ENCODE assay signal across 15 cellular contexts in the genomic region with DNA sequence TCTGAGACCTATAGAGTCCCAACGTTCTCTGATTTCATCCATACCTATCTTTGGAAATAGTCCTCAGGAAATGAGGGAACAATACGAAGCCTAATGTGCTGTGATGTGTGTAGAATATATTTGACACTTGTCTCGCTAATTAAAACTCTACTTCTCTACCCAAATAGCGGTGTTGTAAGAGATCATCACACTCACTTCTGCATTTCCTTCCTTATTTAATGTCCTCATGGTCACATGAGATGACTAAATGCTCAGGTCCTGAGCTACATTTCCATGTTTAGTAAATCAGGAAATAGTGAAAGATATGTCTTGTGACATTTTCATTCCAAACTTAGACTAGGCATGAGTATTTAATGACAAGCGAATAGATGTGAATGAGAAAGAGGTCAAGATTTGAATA.
DNase-seq lines count a peak whose midpoint lies in the region; ATAC-seq lines count a peak whose summit lies in the region.
"Had no signal": no experiment of that assay in that cellular context is flagged by ENCODE, and none has a peak within 500 bp of the region (broad histone marks: within the 10 kb centered on the region; RNA-seq: fewer than 3 reads in every experiment).

No MANE protein-coding gene starts in this region.

- no peak for DNase-seq in stimulated activated naive CD8-positive, alpha-beta T cell treated with anti-CD3 and anti-CD28 coated beads, Interleukin-15, Interleukin-2, amounts not matched to agents 100 U/mL and 50 U/mL, for 24 hours
- peak; percentile 43 for DNase-seq in OCI-M1 (lab: John Stamatoyannopoulos, UW)
- peak; percentile 41 for DNase-seq in kidney tubule cell (ENCODE audit: low spot score)
- DNase-seq in neuronal stem cell (ENCODE audit: low spot score): no peak
- no peak for DNase-seq in SHP77 treated with DMSO at 0.1 percent for 48 hours (lab: John Stamatoyannopoulos, UW)
- no peak for DNase-seq in T-helper 9 cell
- DNase-seq: NCI-H1417 treated with DMSO at 0.1 percent for 48 hours; NCI-H510A treated with DMSO at 0.1 percent for 48 hours; RPMI8226; stimulated activated CD4-positive, alpha-beta T cell treated with anti-CD3 and anti-CD28 coated beads, Interleukin-4, amount 100 ng/mL, for 4 hours; stomach had no signal

- H3K27ac ChIP-seq in neuronal stem cell (replicated peaks; ENCODE audit: low read length): no peak overlapping the region

- H4K8ac ChIP-seq in neuronal stem cell (ENCODE audit: low read depth, low read length): no peak overlapping the region

- peaks cover 67% of the 10 kb centered on the region for H3K4me1 Mint-ChIP-seq in stimulated activated naive CD8-positive, alpha-beta T cell treated with anti-CD3 and anti-CD28 coated beads, Interleukin-15, Interleukin-2, amounts not matched to agents 100 ng/mL and 50 ng/mL, for 24 hours (ENCODE audit: low read depth)

- H3K36me3 Mint-ChIP-seq in stimulated activated naive CD8-positive, alpha-beta T cell treated with anti-CD3 and anti-CD28 coated beads, Interleukin-15, Interleukin-2, amounts not matched to agents 100 ng/mL and 50 ng/mL, for 24 hours (ENCODE audit: low read depth): peaks cover 21% of the 10 kb centered on the region

- no peaks in the 10 kb centered on the region for H3K36me3 ChIP-seq in neuronal stem cell (replicated peaks in 1 of 2; ENCODE audit: control insufficient read depth in 2 of 2, insufficient read depth in 2 of 2, low read length in 2 of 2)
- H3K36me3 ChIP-seq: stomach had no signal

- H2BK120ac ChIP-seq in neuronal stem cell (ENCODE audit: low read depth, low read length): no peak overlapping the region

- no peaks in the 10 kb centered on the region for H3K27me3 ChIP-seq in neuronal stem cell (ENCODE audit: control insufficient read depth in 3 of 3, insufficient read depth in 3 of 3, low read depth in 1 of 3, low read length in 3 of 3)
- H3K27me3 ChIP-seq: stomach had no signal

- no peak overlapping the region for H2BK5ac ChIP-seq in neuronal stem cell (ENCODE audit: low read length)

- H2AK5ac ChIP-seq in neuronal stem cell (ENCODE audit: low read depth, low read length): no peak overlapping the region

- no peak for ATAC-seq in stimulated activated naive CD8-positive, alpha-beta T cell treated with anti-CD3 and anti-CD28 coated beads, Interleukin-15, Interleukin-2, amounts not matched to agents 100 U/mL and 50 U/mL, for 24 hours
- no peak for ATAC-seq in GM21515 (IDR thresholded peaks at IDR 0.05; ENCODE audit: unreplicated experiment)
- ATAC-seq: HCT116 had no signal

- peak overlapping the region; percentile 75 for H3K27ac Mint-ChIP-seq in stimulated activated naive CD8-positive, alpha-beta T cell treated with anti-CD3 and anti-CD28 coated beads, Interleukin-15, Interleukin-2, amounts not matched to agents 100 ng/mL and 50 ng/mL, for 24 hours
- H3K27ac Mint-ChIP-seq: dendritic cell treated with granulocyte-macrophage colony-stimulating factor and Interleukin-4, amounts not matched to agents 40 ng/mL and 50 ng/mL, for 4 days had no signal

- no peak overlapping the region for H2BK15ac ChIP-seq in neuronal stem cell (ENCODE audit: low read length)

- no peak overlapping the region for H3K4me3 Mint-ChIP-seq in stimulated activated naive CD8-positive, alpha-beta T cell treated with anti-CD3 and anti-CD28 coated beads, Interleukin-15, Interleukin-2, amounts not matched to agents 100 ng/mL and 50 ng/mL, for 24 hours
- H3K4me3 Mint-ChIP-seq: dendritic cell treated with granulocyte-macrophage colony-stimulating factor and Interleukin-4, amounts not matched to agents 40 ng/mL and 50 ng/mL, for 4 days had no signal

- H2AFZ ChIP-seq in neuronal stem cell (ENCODE audit: low read length): no peak overlapping the region

- H3K14ac ChIP-seq in neuronal stem cell (ENCODE audit: low read length): no peak overlapping the region

- no peaks in the 10 kb centered on the region for H3K9me3 Mint-ChIP-seq in stimulated activated naive CD8-positive, alpha-beta T cell treated with anti-CD3 and anti-CD28 coated beads, Interleukin-15, Interleukin-2, amounts not matched to agents 100 ng/mL and 50 ng/mL, for 24 hours
- H3K9me3 Mint-ChIP-seq: dendritic cell treated with granulocyte-macrophage colony-stimulating factor and Interleukin-4, amounts not matched to agents 40 ng/mL and 50 ng/mL, for 4 days had no signal

- H3K4me1 ChIP-seq in neuronal stem cell (ENCODE audit: control insufficient read depth in 2 of 2, insufficient read depth in 1 of 2, low read depth in 1 of 2, low read length in 2 of 2): peaks cover 3 to 15% of the 10 kb centered on the region in 2 donors

- no peak overlapping the region for H4K91ac ChIP-seq in neuronal stem cell (ENCODE audit: low read depth, low read length, poor library complexity)

- H3K79me1 ChIP-seq in neuronal stem cell (ENCODE audit: low read depth, low read length): no peaks in the 10 kb centered on the region

- no peak overlapping the region for H3K4me3 ChIP-seq in neuronal stem cell (ENCODE audit: low read length in 2 of 2)
- H3K4me3 ChIP-seq: stomach had no signal

- no peak overlapping the region for H3K18ac ChIP-seq in neuronal stem cell (ENCODE audit: low read length)

- no peak overlapping the region for H3K4me2 ChIP-seq in neuronal stem cell (ENCODE audit: insufficient read depth, low read length, poor library complexity, severe bottlenecking)

- peaks cover 0 to 4% of the 10 kb centered on the region in 2 donors for H3K9me3 ChIP-seq in neuronal stem cell (replicated peaks in 1 of 2; ENCODE audit: control insufficient read depth in 2 of 2, insufficient read depth in 1 of 2, low read depth in 1 of 2, low read length in 2 of 2)
- H3K9me3 ChIP-seq: stomach had no signal

- H2BK12ac ChIP-seq in neuronal stem cell (ENCODE audit: low read length): no peak overlapping the region

- no peak overlapping the region for H3K23ac ChIP-seq in neuronal stem cell (ENCODE audit: low read depth, low read length, poor library complexity)

- H3K9ac ChIP-seq in neuronal stem cell (ENCODE audit: low read depth, low read length, poor library complexity): no peak overlapping the region

- no peaks in the 10 kb centered on the region for H3K27me3 Mint-ChIP-seq in stimulated activated naive CD8-positive, alpha-beta T cell treated with anti-CD3 and anti-CD28 coated beads, Interleukin-15, Interleukin-2, amounts not matched to agents 100 ng/mL and 50 ng/mL, for 24 hours
- H3K27me3 Mint-ChIP-seq: dendritic cell treated with granulocyte-macrophage colony-stimulating factor and Interleukin-4, amounts not matched to agents 40 ng/mL and 50 ng/mL, for 4 days had no signal

- no CpG with 5 or more reads among the region's 5 CpGs for WGBS in neuronal stem cell (ENCODE audit: extremely low coverage in 2 of 2, insufficient read length in 2 of 2, insufficient replicate concordance in 1 of 2), 2 donors

- H3K4ac ChIP-seq in neuronal stem cell (ENCODE audit: low read length): no peak overlapping the region

Comparison
In these comparisons a context has a peak if more than half of its experiments do, and no peak if none do; other contexts are left out.
1. DNase-seq: peak in OCI-M1 (single experiment) and kidney tubule cell (single experiment); none in stimulated activated naive CD8-positive, alpha-beta T cell treated with anti-CD3 and anti-CD28 coated beads, Interleukin-15, Interleukin-2, amounts not matched to agents 100 U/mL and 50 U/mL, for 24 hours (single experiment), neuronal stem cell (single experiment), SHP77 treated with DMSO at 0.1 percent for 48 hours (single experiment) and T-helper 9 cell (single experiment).